In the genomic region with DNA sequence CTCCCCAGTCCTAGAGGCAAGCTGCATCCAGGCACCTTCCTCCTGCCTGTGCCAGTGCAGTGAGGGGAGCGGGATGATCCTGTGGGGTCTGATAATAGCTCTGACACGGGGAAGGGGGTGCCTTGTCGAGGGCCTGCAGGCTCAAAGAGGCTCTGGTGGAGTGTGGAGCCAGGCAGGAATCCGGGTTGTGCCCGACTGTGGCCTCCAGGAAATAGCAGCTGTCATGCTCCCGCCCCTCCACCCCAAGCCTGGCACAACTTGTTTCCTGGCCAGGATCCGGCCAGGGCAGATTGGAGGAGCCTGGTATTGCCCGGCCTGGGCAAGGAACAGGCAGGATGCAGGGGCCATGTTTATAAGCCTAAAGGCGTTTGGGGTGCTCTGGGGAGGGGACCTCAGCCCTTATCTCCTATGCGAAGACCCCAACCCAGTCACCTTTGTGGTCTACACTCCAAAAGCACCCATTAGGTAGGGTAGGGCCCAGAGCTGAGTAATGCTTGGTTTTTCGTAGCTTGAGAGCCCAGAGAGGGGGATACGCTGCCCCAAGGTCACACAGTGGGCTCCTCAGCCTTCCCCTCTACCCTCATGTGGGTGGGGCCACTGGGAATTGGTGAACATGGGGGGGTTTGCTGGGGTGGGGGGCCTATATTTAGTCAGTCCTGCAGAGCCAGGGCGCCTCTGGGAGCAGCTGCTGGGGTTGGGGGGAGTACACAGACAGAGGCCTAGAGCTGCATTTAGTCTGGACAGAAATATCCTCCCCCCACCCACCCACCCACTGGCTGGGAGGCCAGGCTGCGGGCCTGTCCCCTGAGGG, we compare ENCODE assay signal across 8 cellular contexts. TPM values are rescaled to one million over a fixed set of nuclear protein-coding genes. Genes with fewer than 3 reads are reported as not detected.
DNase-seq lines count a peak whose midpoint lies in the region; ATAC-seq and TF ChIP-seq lines count a peak whose summit lies in the region.

No MANE protein-coding gene starts in this region.

- TF ChIP-seq RAD21 in SK-N-SH (IDR thresholded peaks at IDR 0.05; ENCODE audit: low read length): peak; percentile 30; the same call in 1 of the 2 replicates

- intact Hi-C loops in ovary (cut with DNase I): no loop called here

- H3K4me1 ChIP-seq in SK-N-SH (ENCODE audit: control insufficient read depth in 1 of 2, insufficient read depth in 2 of 2, low read depth in 1 of 2, low read length in 1 of 2) (peaks cover 80 to 96% of the 10 kb centered on the region in 2 experiments), ovary (ENCODE audit: insufficient read depth) (peaks cover 20% of the 10 kb centered on the region)

- peak overlapping the region; percentile 69 for H3K9ac ChIP-seq in SK-N-SH

- H2AFZ ChIP-seq in SK-N-SH (ENCODE audit: low read depth): no peak overlapping the region

- POLR2A ChIA-PET in SK-N-SH (lab: Yijun Ruan, JAX): interaction anchor here (0.9 to 3.2 kb wide), 14 partner anchors 10 to 99 kb away, joined by 3 to 59 read pairs (median 4); partner anchors contain the start of genes CXXC5 and UBE2D2

- H3K27me3 ChIP-seq in SK-N-SH (ENCODE audit: insufficient read depth) (no peaks in the 10 kb centered on the region), ovary (no peaks in the 10 kb centered on the region)

- no peaks in the 10 kb centered on the region for H3K9me2 ChIP-seq in SK-N-SH

- H3K79me2 ChIP-seq in SK-N-SH (ENCODE audit: insufficient read depth): peaks cover 97% of the 10 kb centered on the region

- TF ChIP-seq CTCF in GM12864 (IDR thresholded peaks at IDR 0.05; ENCODE audit: low read depth, low read length, missing control alignments): no peak
- no peak for TF ChIP-seq CTCF in SK-N-SH (IDR thresholded peaks at IDR 0.05)
- no peak for TF ChIP-seq CTCF in fibroblast of pulmonary artery (IDR thresholded peaks at IDR 0.05; ENCODE audit: low read length, missing control alignments)
- TF ChIP-seq CTCF in ovary (IDR thresholded peaks at IDR 0.05): no peak

- 24% methylated on average over 7 of the region's 14 CpGs for WGBS in SK-N-SH (ENCODE audit: low lambda C conversion rate)
- 70 to 82% (median 70%) methylated on average over 9 to 14 of the region's 14 CpGs for WGBS in ovary, 3 donors

- H3K27ac ChIP-seq in SK-N-SH (ENCODE audit: low read depth in 2 of 2, low read length in 1 of 2): peak overlapping the region; percentile 96 to 99
- no peak overlapping the region for H3K27ac ChIP-seq in ovary

- H3K9me3 ChIP-seq in SK-N-SH (no peaks in the 10 kb centered on the region), ovary (no peaks in the 10 kb centered on the region)

- H3F3A ChIP-seq in SK-N-SH (replicated peaks; ENCODE audit: insufficient read depth): peaks cover 43% of the 10 kb centered on the region

- ATAC-seq in HG03571 (IDR thresholded peaks at IDR 0.05; ENCODE audit: unreplicated experiment): no peak

- CTCF ChIA-PET in SK-N-SH (lab: Yijun Ruan, JAX): interaction anchor here (1.0 to 20.6 kb wide), 14 partner anchors 9 to 142 kb away, joined by 3 to 204 read pairs (median 6); partner anchors contain the start of gene CXXC5

- no peak for TF ChIP-seq POLR2A in ovary (IDR thresholded peaks at IDR 0.05)

- DNase-seq in GM12864 (ENCODE audit: low read depth) (no peak), SK-N-SH (peak; percentile 81), fibroblast of pulmonary artery (ENCODE audit: low read depth) (no peak), ovary (no peak), HuH-7 (ENCODE audit: low spot score) (no peak), NCI-H1930 (lab: John Stamatoyannopoulos, UW) (no peak)
- DNase-seq in stimulated activated CD8-positive, alpha-beta memory T cell treated with anti-CD3 and anti-CD28 coated beads, Interleukin-4, amount 100 ng/mL, for 48 hours: no peak

- peak; percentile 49 to 76; a peak in 3 of 4 replicates for TF ChIP-seq EP300 in SK-N-SH (IDR thresholded peaks at IDR 0.05; ENCODE audit: borderline replicate concordance in 1 of 2, low read depth in 1 of 2, low read length in 1 of 2)
- TF ChIP-seq EP300 in ovary (IDR thresholded peaks at IDR 0.05): no peak

- H3K4me2 ChIP-seq in SK-N-SH: peak overlapping the region; percentile 96

- H3K4me3 ChIP-seq in GM12864 (ENCODE audit: low read depth, low read length) (peak overlapping the region; percentile 43), SK-N-SH (ENCODE audit: low read depth in 2 of 2, low read length in 1 of 2) (peak overlapping the region; percentile 37 to 57; a peak in 3 of 4 replicates), fibroblast of pulmonary artery (replicated peaks; ENCODE audit: low read depth, low read length) (peak overlapping the region; percentile 36), ovary (peak overlapping the region; percentile 29)

- H3K36me3 ChIP-seq in SK-N-SH (replicated peaks in 1 of 2; ENCODE audit: control insufficient read depth in 1 of 2, insufficient read depth in 2 of 2, low read length in 1 of 2): peaks cover 0 to 5% of the 10 kb centered on the region in 2 experiments
- no peaks in the 10 kb centered on the region for H3K36me3 ChIP-seq in ovary

- H4K20me1 ChIP-seq in SK-N-SH (ENCODE audit: insufficient read depth): peaks cover 30% of the 10 kb centered on the region; the same call in 1 of the 2 replicates

TF ChIP-seq in SK-N-SH, 30 proteins besides CTCF, POLR2A, EP300 and RAD21 (continues in another document):
- TF ChIP-seq ZBTB33 (IDR thresholded peaks at IDR 0.05; ENCODE audit: borderline replicate concordance, low read depth) (no peak), FOXJ3 (CRISPR knock-in tag; IDR thresholded peaks at IDR 0.05) (no peak; the same call in 1 of the 2 replicates), JUND (IDR thresholded peaks at IDR 0.05) (0 out of 2 replicates have a peak, but pooled peaks have one; percentile 26), MXI1 (IDR thresholded peaks at IDR 0.05; ENCODE audit: low read depth, low read length) (peak; percentile 75; the same call in 1 of the 2 replicates), CHD2 (IDR thresholded peaks at IDR 0.05; ENCODE audit: low read length, partially characterized antibody) (peak; percentile 35), MEF2A (IDR thresholded peaks at IDR 0.05; ENCODE audit: borderline replicate concordance, low read depth) (no peak), SMC3 (IDR thresholded peaks at IDR 0.05; ENCODE audit: low read depth, low read length) (0 out of 2 replicates have a peak, but pooled peaks have one; percentile 1), FOSL2 (IDR thresholded peaks at IDR 0.05; ENCODE audit: borderline replicate concordance, low read depth) (no peak), RCOR1 (IDR thresholded peaks at IDR 0.05; ENCODE audit: low read length) (no peak), REST (IDR thresholded peaks at IDR 0.05; ENCODE audit: low read depth, low read length) (peak; percentile 53; the same call in 1 of the 2 replicates), NRF1 (IDR thresholded peaks at IDR 0.05; ENCODE audit: low read depth, low read length) (no peak), EZH2phosphoT487 (IDR thresholded peaks at IDR 0.05; ENCODE audit: borderline replicate concordance, low read depth) (no peak)

RNA-seq across cellular contexts. Expression of gene CXXC5, which starts 12.2 kb away (rescaled TPM):
- polyA plus RNA-seq in SK-N-SH (2012; rRNA removed) (47.4 and 52.9 TPM in 2 replicates), ovary (10 to 100 TPM in 1 of 2 donors, 1 to 10 TPM in 1; 7.0 to 28.2 TPM)
- polyA plus RNA-seq in SK-N-SH (2012; cell fraction: cytosol; rRNA removed): 32.6 and 46.5 TPM in 2 replicates
- polyA plus RNA-seq in SK-N-SH (2012; cell fraction: nucleus; rRNA removed): 35.1 and 38.6 TPM in 2 replicates
- total RNA-seq in ovary: 10 to 100 TPM in 2 of 7 donors, 1 to 10 TPM in 5; 4.4 to 35.7 (median 8.7) TPM

Comparison
In these comparisons a context has a peak if more than half of its experiments do, and no peak if none do; other contexts are left out.
1. H3K27ac ChIP-seq: peak in SK-N-SH (2 of 2); none in ovary (0 of 2).
2. Peak in every context shown above with its lines, with median percentiles within 50 percentile points of each other: H3K4me3 ChIP-seq.